12 cellular contexts compared by ENCODE assay signal in the genomic region with DNA sequence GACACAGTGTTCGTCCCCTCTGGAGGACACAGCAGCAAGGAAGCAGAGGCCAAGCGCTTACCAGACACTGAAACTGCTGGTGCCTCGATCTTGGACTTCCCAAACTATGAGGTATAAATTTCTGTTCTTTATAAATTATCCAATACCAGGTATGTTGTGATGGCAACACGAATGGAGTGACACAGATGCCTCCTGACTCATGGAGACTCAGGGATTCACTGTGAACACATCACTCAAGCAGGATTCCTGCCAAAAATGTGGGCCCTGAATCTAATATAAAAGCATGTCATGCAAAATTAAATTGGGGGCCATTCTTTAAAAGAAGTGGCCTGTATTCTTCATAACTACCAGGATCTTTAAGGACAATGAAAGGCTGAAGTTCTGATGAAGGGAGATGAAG.
"Had no signal": no experiment of that assay in that cellular context is flagged by ENCODE, and none has a peak within 500 bp of the region (broad histone marks: within the 10 kb centered on the region; RNA-seq: fewer than 3 reads in every experiment).

No MANE protein-coding gene starts in this region.

- H3K27ac ChIP-seq: heart left ventricle, left lung, pancreas, testis had no signal

- DNase-seq: activated CD4-positive, alpha-beta T cell treated with anti-CD3 and anti-CD28 coated beads, Interleukin-2, amount 10 ng/mL, durations not matched to agents 24 days and 14 days; activated naive CD4-positive, alpha-beta T cell treated with Interleukin-2 at 50 U/mL for 16 hours; endodermal cell; heart left ventricle; left lung; pancreas; retina; stimulated activated CD4-positive, alpha-beta T cell treated with anti-CD3 and anti-CD28 coated beads, Interleukin-15, amount 100 ng/mL, for 24 hours; stimulated activated CD4-positive, alpha-beta T cell treated with anti-CD3 and anti-CD28 coated beads, Interleukin-4, amount 100 ng/mL, for 24 hours; stimulated activated naive CD8-positive, alpha-beta T cell treated with anti-CD3 and anti-CD28 coated beads, Interleukin-15, amount 100 ng/mL, for 72 hours; testis had no signal

- H3K4me3 ChIP-seq: heart left ventricle, left lung, pancreas, testis had no signal

- H3K27me3 ChIP-seq: left lung, pancreas, testis had no signal

- H3K4me1 ChIP-seq: left lung, pancreas, testis had no signal

- ATAC-seq: heart left ventricle; left lung; pancreas; stimulated activated naive CD8-positive, alpha-beta T cell treated with anti-CD3 and anti-CD28 coated beads, Interleukin-15, amount 100 ng/mL, for 72 hours; WTC11 had no signal

- H3K9me3 ChIP-seq: heart left ventricle, left lung, pancreas, testis had no signal

- H3K36me3 ChIP-seq: heart left ventricle, left lung, pancreas had no signal
